9 cellular contexts compared by ENCODE assay signal in the genomic region with DNA sequence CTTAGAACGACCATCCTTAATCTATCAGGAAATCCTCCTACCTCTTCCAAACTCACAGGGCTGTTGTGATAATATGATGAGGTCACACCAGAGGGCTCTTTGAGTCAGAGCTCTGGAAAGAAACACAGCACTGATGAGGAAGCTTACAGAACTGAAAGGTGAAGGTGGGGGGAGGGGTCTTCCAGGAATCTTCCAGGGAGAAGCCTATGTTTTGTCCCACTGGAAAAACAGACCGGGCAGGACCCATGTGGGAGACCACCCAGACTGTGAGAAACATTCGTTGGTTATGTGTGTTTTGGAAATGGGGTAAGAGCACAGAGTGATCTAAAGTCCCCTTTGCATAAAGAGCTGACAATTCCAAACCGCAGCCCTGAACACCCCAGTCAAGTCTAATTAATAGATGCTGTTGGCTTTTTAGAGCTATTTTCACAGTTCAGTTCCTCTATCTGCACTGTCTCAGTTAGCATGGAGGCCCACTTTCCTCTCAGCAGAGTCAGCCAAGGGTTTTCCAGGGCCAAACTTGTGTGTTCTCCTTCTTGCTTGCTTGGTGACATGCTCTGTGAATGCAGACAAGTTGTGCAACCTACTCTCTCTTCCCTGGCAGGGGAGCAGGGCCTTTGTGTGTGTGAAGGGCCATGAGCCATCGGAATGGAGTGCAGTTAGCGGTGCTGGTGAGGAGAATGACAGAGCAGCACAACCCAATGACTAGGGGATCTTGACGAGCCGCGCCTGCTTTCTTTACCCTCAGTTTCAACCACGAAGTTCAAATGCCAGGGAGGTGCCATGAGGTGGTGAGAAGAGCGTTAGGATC. TPM values are rescaled to one million over a fixed set of nuclear protein-coding genes. Genes with fewer than 3 reads are reported as not detected.
DNase-seq lines count a peak whose midpoint lies in the region; ATAC-seq and TF ChIP-seq lines count a peak whose summit lies in the region.
"Had no signal": no experiment of that assay in that cellular context is flagged by ENCODE, and none has a peak within 500 bp of the region (broad histone marks: within the 10 kb centered on the region; RNA-seq: fewer than 3 reads in every experiment).

No MANE protein-coding gene starts in this region.

- in situ Hi-C loops in KBM-7 (cut with MboI; ENCODE audit: low pct_unique_long_range_greater_than_20kb, low sequenced_read_pairs): no loop called here
- in situ Hi-C loops in astrocyte of the spinal cord (cut with HindIII; ENCODE audit: low sequenced_read_pairs): no loop called here

- DNase-seq in KBM-7 (peak; percentile 64), astrocyte of the spinal cord (ENCODE audit: low read depth, low spot score) (peak; percentile 92), upper lobe of left lung (peak in 1 of 2 donors; percentile 86), NCI-H2196 treated with DMSO at 0.1 percent for 48 hours (lab: John Stamatoyannopoulos, UW; ENCODE audit: unreplicated experiment) (no peak), NCI-H1694 treated with DMSO at 0.1 percent for 48 hours (lab: John Stamatoyannopoulos, UW) (no peak)

- no peaks in the 10 kb centered on the region for H3K9me3 ChIP-seq in upper lobe of left lung

- H3K27ac ChIP-seq in layer of hippocampus (ENCODE audit: low read depth, low read length): peak overlapping the region; percentile 46
- peak overlapping the region; percentile 61 to 77 (median 66) for H3K27ac ChIP-seq in upper lobe of left lung

- H3K4me1 ChIP-seq in upper lobe of left lung: peaks cover 24 to 52% (median 31%) of the 10 kb centered on the region in 4 donors

- ATAC-seq in upper lobe of left lung (ENCODE audit: low FRiP score in 2 of 2) (peak; percentile 77 to 83), HG03280 (IDR thresholded peaks at IDR 0.05; ENCODE audit: unreplicated experiment) (no peak), HG02759 (IDR thresholded peaks at IDR 0.05; ENCODE audit: unreplicated experiment) (no peak)

- H3K4me3 ChIP-seq in astrocyte of the spinal cord (ENCODE audit: low read depth, low read length) (no peak overlapping the region), upper lobe of left lung (no peak overlapping the region)

- TF ChIP-seq POLR2A in upper lobe of left lung (IDR thresholded peaks at IDR 0.05): peak in 1 of 4 donors; percentile 23

- H3K27me3 ChIP-seq in layer of hippocampus (ENCODE audit: control insufficient read depth, insufficient read depth, low read length) (no peaks in the 10 kb centered on the region), upper lobe of left lung (no peaks in the 10 kb centered on the region)

- no peaks in the 10 kb centered on the region for H3K36me3 ChIP-seq in upper lobe of left lung

- WGBS in upper lobe of left lung, 2 donors: 49 to 55% methylated on average over 11 of the region's 11 CpGs

- TF ChIP-seq CTCF in astrocyte of the spinal cord (IDR thresholded peaks at IDR 0.05; ENCODE audit: low read depth, low read length) (no peak), upper lobe of left lung (IDR thresholded peaks at IDR 0.05) (no peak)

- peak in 1 of 4 donors; percentile 73 for TF ChIP-seq EP300 in upper lobe of left lung (IDR thresholded peaks at IDR 0.05)

RNA-seq across cellular contexts. Expression of gene PHLDA3, which starts 12.3 kb away (rescaled TPM):
- 100 to 1,000 TPM in 3 of 6 donors, 10 to 100 TPM in 3; 45.1 to 211 (median 88.1) TPM for total RNA-seq in upper lobe of left lung

RNA-seq across cellular contexts. Expression of gene TNNI1, which starts 35.2 kb away (rescaled TPM):
- total RNA-seq in upper lobe of left lung: under 1 TPM in 5 of 6 donors, not detected in 1; 0.15 to 0.78 (median 0.47) TPM
- total RNA-seq: T-helper 2 cell treated with Interferon-gamma antibody and Interleukin-4, amounts not matched to agents 100 ng/mL and 5 ng/mL, for 36 hours had no signal

RNA-seq across cellular contexts. Expression of gene CSRP1, which starts 50.2 kb away (rescaled TPM):
- total RNA-seq in upper lobe of left lung: 100 to 1,000 TPM; 200 to 495 (median 327) TPM

RNA-seq across cellular contexts. Expression of gene LAD1, which starts 57.6 kb away (rescaled TPM):
- 10 to 100 TPM; 12.6 to 48.1 (median 39.1) TPM for total RNA-seq in upper lobe of left lung
- total RNA-seq: T-helper 2 cell treated with Interferon-gamma antibody and Interleukin-4, amounts not matched to agents 100 ng/mL and 5 ng/mL, for 36 hours had no signal

Comparison
In these comparisons a context has a peak if more than half of its experiments do, and no peak if none do; other contexts are left out.
1. DNase-seq: peak in KBM-7 (single experiment) and astrocyte of the spinal cord (single experiment); none in NCI-H2196 treated with DMSO at 0.1 percent for 48 hours (single experiment) and NCI-H1694 treated with DMSO at 0.1 percent for 48 hours (single experiment).
2. ATAC-seq: peak in upper lobe of left lung (2 of 2); none in HG03280 (single experiment) and HG02759 (single experiment).